1 cellular context compared by ENCODE assay signal in genomic region chr14:93592786-93593185, GRCh38.
TF ChIP-seq lines count a peak whose summit lies in the region.

No MANE protein-coding gene starts in this region.

TF ChIP-seq in GM23338, 12 proteins besides CTCF, POLR2A, EP300 and RAD21 (continued from another document):
- TF ChIP-seq ZNF462 (CRISPR knock-in tag; IDR thresholded peaks at IDR 0.05) = no peak
TF ChIP-seq in GM23338: peak in this region for 0.
